ENCODE assay signal across 8 cellular contexts in genomic region chr1:224170748-224171478, GRCh38. TPM values are rescaled to one million over a fixed set of nuclear protein-coding genes. Genes with fewer than 3 reads are reported as not detected.
DNase-seq lines count a peak whose midpoint lies in the region; ATAC-seq and TF ChIP-seq lines count a peak whose summit lies in the region.

No MANE protein-coding gene starts in this region.

- intact Hi-C loops in left lung (cut with DNase I) (no loop called here), testis (cut with DNase I; ENCODE audit: low total_unique reads) (no loop called here)

- H3K36me3 ChIP-seq in Loucy (ENCODE audit: insufficient read depth, low read length) (no peaks in the 10 kb centered on the region), left lung (no peaks in the 10 kb centered on the region), testis (ENCODE audit: low read depth, missing control alignments) (no peaks in the 10 kb centered on the region)

- H3K27ac ChIP-seq in left lung (peak overlapping the region in 1 of 2 donors; percentile 85), testis (no peak overlapping the region)

- no peak for TF ChIP-seq POLR2A in testis (IDR thresholded peaks at IDR 0.05)

- H3K9me2 ChIP-seq in Loucy (replicated peaks; ENCODE audit: low read depth, low read length) = no peaks in the 10 kb centered on the region

- peaks cover 19% of the 10 kb centered on the region for H3K4me1 ChIP-seq in Loucy (ENCODE audit: insufficient read depth, low read length, poor library complexity, severe bottlenecking)
- H3K4me1 ChIP-seq in left lung = peaks cover 0 to 37% of the 10 kb centered on the region in 2 donors
- H3K4me1 ChIP-seq in testis = no peaks in the 10 kb centered on the region

- no peaks in the 10 kb centered on the region for H3K79me2 ChIP-seq in Loucy (ENCODE audit: insufficient read depth, low read length)

- H3K4me2 ChIP-seq in Loucy (ENCODE audit: low read depth, low read length, poor library complexity, severe bottlenecking) = peak overlapping the region; percentile 67

- H3K27me3 ChIP-seq in Loucy (ENCODE audit: insufficient read depth, low read length, poor library complexity, severe bottlenecking) (no peaks in the 10 kb centered on the region), left lung (no peaks in the 10 kb centered on the region), testis (no peaks in the 10 kb centered on the region)

- peak overlapping the region; percentile 61 for H2AFZ ChIP-seq in Loucy (ENCODE audit: low read length)

- 85 to 88% methylated on average over 9 of the region's 9 CpGs for WGBS in testis, 2 donors

- H3F3A ChIP-seq in Loucy (ENCODE audit: low read depth) = 0 out of 2 replicates have a peak, but pooled peaks cover 2% of the 10 kb centered on the region

- H4K20me1 ChIP-seq in Loucy (ENCODE audit: insufficient read depth, low read length, poor library complexity, severe bottlenecking) = no peaks in the 10 kb centered on the region

- H3K9me3 ChIP-seq in Loucy (ENCODE audit: insufficient read depth, low read depth, low read length) (no peaks in the 10 kb centered on the region), left lung (no peaks in the 10 kb centered on the region), testis (no peaks in the 10 kb centered on the region)

- no peak overlapping the region for H3K9ac ChIP-seq in Loucy (ENCODE audit: low read depth, low read length, poor library complexity, severe bottlenecking)

- H3K4me3 ChIP-seq in Loucy (ENCODE audit: low read length, poor library complexity, severe bottlenecking) (no peak overlapping the region), left lung (no peak overlapping the region), testis (no peak overlapping the region)

- TF ChIP-seq CTCF in Loucy (conservative IDR thresholded peaks at IDR 0.05; ENCODE audit: low read length) (peak; percentile 64), left lung (IDR thresholded peaks at IDR 0.05) (peak in 1 of 2 donors; percentile 19), testis (IDR thresholded peaks at IDR 0.05) (no peak)

- DNase-seq in EL (peak; percentile 16), amniotic epithelial cell (ENCODE audit: low read depth) (peak; percentile 27), left lung (peak in 1 of 2 donors; percentile 35), SW 1271 (lab: John Stamatoyannopoulos, UW) (no peak), testis (no peak)
- no peak for DNase-seq in activated CD8-positive, alpha-beta memory T cell treated with anti-CD3 and anti-CD28 coated beads, Interleukin-2, amount 50 U/mL, for 48 hours

- ATAC-seq in left lung (peak; percentile 87), GM21423 (IDR thresholded peaks at IDR 0.05; ENCODE audit: unreplicated experiment) (no peak)

RNA-seq across cellular contexts. Expression of gene DEGS1, which starts 12.1 kb away (rescaled TPM):
- 10 to 100 TPM; 84.6 to 92.2 TPM for total RNA-seq in left lung
- total RNA-seq in testis = 10 to 100 TPM; 58.1 to 60.5 TPM
- 83.0 TPM for polyA plus RNA-seq in testis (ENCODE audit: insufficient read depth, low read depth, low replicate concordance)

RNA-seq across cellular contexts. Expression of gene FBXO28, which starts 57.0 kb away (rescaled TPM):
- 10 to 100 TPM; 26.7 to 27.0 TPM for total RNA-seq in left lung
- 10 to 100 TPM; 29.6 to 43.7 TPM for total RNA-seq in testis
- polyA plus RNA-seq in testis (ENCODE audit: insufficient read depth, low read depth, low replicate concordance) = 23.7 TPM

Comparison
In these comparisons a context has a peak if more than half of its experiments do, and no peak if none do; other contexts are left out.
1. DNase-seq: peak in EL (single experiment) and amniotic epithelial cell (single experiment); none in SW 1271 (0 of 2), testis (single experiment) and activated CD8-positive, alpha-beta memory T cell treated with anti-CD3 and anti-CD28 coated beads, Interleukin-2, amount 50 U/mL, for 48 hours (single experiment).